Comparison of ENCODE assay signal across 8 cellular contexts in the genomic region with DNA sequence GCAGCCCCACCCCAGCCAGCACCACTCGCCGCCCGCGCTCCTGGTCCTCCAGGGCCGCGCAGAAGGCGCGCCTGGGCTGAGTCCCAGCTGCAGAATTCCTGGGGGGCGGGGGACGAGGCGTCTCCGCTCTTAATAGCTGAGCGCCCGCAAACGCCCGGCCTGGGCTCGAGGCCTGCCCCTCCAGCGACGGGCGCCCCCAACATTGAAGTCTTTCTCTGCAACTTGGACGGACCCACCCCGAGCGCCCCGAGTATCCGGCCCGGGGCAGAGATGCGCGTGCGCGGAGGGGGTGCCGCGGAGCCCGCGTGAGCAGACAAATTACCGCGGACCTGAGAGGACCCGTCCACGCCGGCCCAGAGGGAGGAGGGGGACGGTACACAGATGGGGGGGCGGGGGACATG. TPM values are rescaled to one million over a fixed set of nuclear protein-coding genes. Genes with fewer than 3 reads are reported as not detected.
DNase-seq lines count a peak whose midpoint lies in the region; ATAC-seq and TF ChIP-seq lines count a peak whose summit lies in the region.

No MANE protein-coding gene starts in this region.

- peak overlapping the region; percentile 57 for H3K4me3 ChIP-seq in upper lobe of right lung

- H3K4me1 ChIP-seq in upper lobe of right lung: peaks cover 19% of the 10 kb centered on the region

- H3K4me1 Mint-ChIP-seq in chondrocyte (ENCODE audit: low read depth): peaks cover 5% of the 10 kb centered on the region
- H3K4me1 Mint-ChIP-seq in memory B cell: peaks cover 8% of the 10 kb centered on the region

- peaks cover 7% of the 10 kb centered on the region for H3K27me3 ChIP-seq in upper lobe of right lung

- intact Hi-C loops in upper lobe of right lung (cut with DNase I): no loop called here

- H3K9me3 Mint-ChIP-seq in chondrocyte (ENCODE audit: low read depth) (no peaks in the 10 kb centered on the region), memory B cell (no peaks in the 10 kb centered on the region)

- no peak for TF ChIP-seq CTCF in chondrocyte (IDR thresholded peaks at IDR 0.05)
- no peak for TF ChIP-seq CTCF in upper lobe of right lung (IDR thresholded peaks at IDR 0.05)

- no peaks in the 10 kb centered on the region for H3K36me3 ChIP-seq in upper lobe of right lung

- DNase-seq in AG20443 (ENCODE audit: low spot score) (peak; percentile 86), NCI-H2227 treated with DMSO at 0.1 percent for 48 hours (lab: John Stamatoyannopoulos, UW) (peak; percentile 22), chondrocyte (ENCODE audit: low spot score) (no peak), memory B cell (ENCODE audit: low spot score in 2 of 2) (no peak), upper lobe of right lung (peak; percentile 79), OCI-M2 (lab: John Stamatoyannopoulos, UW; ENCODE audit: unreplicated experiment) (no peak), cortex of kidney (lab: John Stamatoyannopoulos, UW) (no peak)

- H3K27ac ChIP-seq in upper lobe of right lung: peak overlapping the region; percentile 63

- ATAC-seq in memory B cell (ENCODE audit: low read depth): peak; percentile 35
- peak; percentile 77 for ATAC-seq in upper lobe of right lung
- no peak for ATAC-seq in HG03439 (IDR thresholded peaks at IDR 0.05; ENCODE audit: unreplicated experiment)

- no peaks in the 10 kb centered on the region for H3K9me3 ChIP-seq in upper lobe of right lung

- H3K27me3 Mint-ChIP-seq in chondrocyte (ENCODE audit: low read depth) (peaks cover 47% of the 10 kb centered on the region), memory B cell (peaks cover 31% of the 10 kb centered on the region)

- H3K4me3 Mint-ChIP-seq in chondrocyte (ENCODE audit: unreplicated experiment) (peak overlapping the region; percentile 59), memory B cell (peak overlapping the region; percentile 76)

- H3K27ac Mint-ChIP-seq in chondrocyte (ENCODE audit: unreplicated experiment) (no peak overlapping the region), memory B cell (no peak overlapping the region)

- H3K36me3 Mint-ChIP-seq in chondrocyte (ENCODE audit: low read depth) (no peaks in the 10 kb centered on the region), memory B cell (no peaks in the 10 kb centered on the region)

RNA-seq across cellular contexts. Expression of gene SYT7, which starts 6.7 kb away (rescaled TPM):
- 0.92 to 2.0 TPM (median 1.5 TPM) in 3 replicates for total RNA-seq in chondrocyte
- total RNA-seq in upper lobe of right lung: 4.8 TPM

Comparison
In these comparisons a context has a peak if more than half of its experiments do, and no peak if none do; other contexts are left out.
1. DNase-seq: peak in AG20443 (single experiment), NCI-H2227 treated with DMSO at 0.1 percent for 48 hours (single experiment) and upper lobe of right lung (single experiment); none in chondrocyte (single experiment), memory B cell (0 of 2), OCI-M2 (single experiment) and cortex of kidney (single experiment).